In the genomic region with DNA sequence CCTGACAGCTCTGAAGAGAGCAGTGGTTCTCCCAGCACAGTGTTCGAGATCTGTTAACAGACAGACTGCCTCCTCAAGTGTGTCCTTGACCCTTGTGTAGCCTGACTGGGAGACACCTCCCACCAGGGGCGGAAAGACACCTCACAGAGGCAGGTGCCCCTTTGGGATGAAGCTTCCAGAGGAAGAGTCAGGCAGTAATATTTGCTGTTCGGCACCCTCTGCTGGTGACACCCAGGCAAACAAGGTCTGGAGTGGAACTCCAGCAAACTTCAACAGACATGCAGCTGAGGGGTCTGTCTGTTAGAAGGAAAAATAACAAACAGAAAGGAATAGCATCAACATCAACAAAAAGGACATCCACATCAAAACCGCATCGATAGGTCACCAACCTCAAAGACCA, we compare ENCODE assay signal across 18 cellular contexts. TPM values are rescaled to one million over a fixed set of nuclear protein-coding genes. Genes with fewer than 3 reads are reported as not detected.
A peak's percentile ranks its signal among the peaks of the same experiment; 100 is the strongest.
DNase-seq lines count a peak whose midpoint lies in the region; ATAC-seq, FAIRE-seq and TF ChIP-seq lines count a peak whose summit lies in the region.
"Had no signal": no experiment of that assay in that cellular context is flagged by ENCODE, and none has a peak within 500 bp of the region (broad histone marks: within the 10 kb centered on the region; RNA-seq: fewer than 3 reads in every experiment).

No MANE protein-coding gene starts in this region.

- H3K9me3 Mint-ChIP-seq in GM23338, result peaks cover 8% of the 10 kb centered on the region; the same call in 1 of the 3 replicates
- H3K9me3 Mint-ChIP-seq in neural crest cell, result peaks cover 15% of the 10 kb centered on the region
- no peaks in the 10 kb centered on the region for H3K9me3 Mint-ChIP-seq in activated T-helper 17 cell treated with anti-CD3 and anti-CD28 coated beads, Interleukin-2, amount 50 U/mL, for 72 hours

- H3K27ac ChIP-seq in liver (ENCODE audit: low read depth in 1 of 2, low read length in 2 of 2) (no peak overlapping the region), HepG2 (ENCODE audit: extremely low read length, insufficient read depth, low read length) (no peak overlapping the region), GM23338 (ENCODE audit: low read depth) (no peak overlapping the region)
- H3K27ac ChIP-seq: SJSA1 had no signal

- 95% methylated on average over 5 of the region's 5 CpGs for whole genome bisulfite sequencing in liver
- WGBS in HepG2 (ENCODE audit: low lambda C conversion rate), result 39% methylated on average over 5 of the region's 5 CpGs

- H3K27me3 Mint-ChIP-seq in GM23338 (ENCODE audit: insufficient read depth, low read depth, poor library complexity), result no peaks in the 10 kb centered on the region
- peaks cover 15% of the 10 kb centered on the region for H3K27me3 Mint-ChIP-seq in neural crest cell (ENCODE audit: low read depth)
- H3K27me3 Mint-ChIP-seq in activated T-helper 17 cell treated with anti-CD3 and anti-CD28 coated beads, Interleukin-2, amount 50 U/mL, for 72 hours, result peaks cover 12% of the 10 kb centered on the region

- TF ChIP-seq CTCF in liver (IDR thresholded peaks at IDR 0.05; ENCODE audit: low read depth, low read length, missing input control) (peak; percentile 25), HepG2 (CRISPR knock-in tag; IDR thresholded peaks at IDR 0.05) (no peak), GM23338 (conservative IDR thresholded peaks at IDR 0.05; ENCODE audit: low read depth in 2 of 2) (peak; percentile 40 to 53), bronchial epithelial cell (IDR thresholded peaks at IDR 0.05; ENCODE audit: insufficient read depth, low read length, severe bottlenecking) (peak; percentile 2), neural crest cell (conservative IDR thresholded peaks at IDR 0.05) (peak; percentile 13)

- TF ChIP-seq RAD21 in liver (IDR thresholded peaks at IDR 0.05) (peak; percentile 64 to 76), HepG2 (CRISPR knock-in tag; IDR thresholded peaks at IDR 0.05) (no peak)

- ATAC-seq in HepG2 (no peak), GM23338 (no peak), sciatic nerve (no peak)
- no peak for ATAC-seq in activated T-helper 17 cell treated with anti-CD3 and anti-CD28 coated beads, Interleukin-2, amount 50 U/mL, for 72 hours (replicated peaks)
- ATAC-seq: K562 had no signal

- TF ChIP-seq POLR2A in HepG2 (IDR thresholded peaks at IDR 0.05; ENCODE audit: insufficient read depth in 1 of 2, low read depth in 2 of 2, low read length in 2 of 2), result no peak

- H3K9ac ChIP-seq in liver (ENCODE audit: low read depth in 1 of 2, low read length in 2 of 2), result no peak overlapping the region
- H3K9ac ChIP-seq in HepG2 (ENCODE audit: insufficient read depth, low read depth, low read length), result no peak overlapping the region

- H3F3A ChIP-seq in GM23338 (replicated peaks; ENCODE audit: low read depth), result no peaks in the 10 kb centered on the region

- in situ Hi-C loops in HepG2 (cut with HindIII; ENCODE audit: extremely low pct_ligation_motif_present, low pct_unique_long_range_greater_than_20kb), result no loop called here

- CTCF ChIA-PET in HepG2 (lab: Yijun Ruan, JAX; ENCODE audit: low intra/inter-chr PET ratio, low total read pairs), result no interaction called here

- H3K4me1 Mint-ChIP-seq in GM23338 (no peaks in the 10 kb centered on the region), neural crest cell (no peaks in the 10 kb centered on the region)
- H3K4me1 Mint-ChIP-seq in activated T-helper 17 cell treated with anti-CD3 and anti-CD28 coated beads, Interleukin-2, amount 50 U/mL, for 72 hours, result no peaks in the 10 kb centered on the region

- intact Hi-C loops in HepG2 (cut with micrococcal nuclease; ENCODE audit: unreplicated experiment), result no loop called here
- intact Hi-C loops in sciatic nerve (cut with DNase I), result no loop called here

- POLR2A ChIA-PET in HepG2 (lab: Yijun Ruan, JAX), result no interaction called here

- H3K79me2 ChIP-seq in HepG2 (ENCODE audit: insufficient read depth, low read length) (no peaks in the 10 kb centered on the region), GM23338 (replicated peaks; ENCODE audit: insufficient read depth) (no peaks in the 10 kb centered on the region)

- no peak overlapping the region for H3K4me2 ChIP-seq in HepG2 (ENCODE audit: low read depth, low read length)
- H3K4me2 ChIP-seq in GM23338, result no peak overlapping the region

- H3K36me3 ChIP-seq in liver (ENCODE audit: control insufficient read depth in 4 of 4, insufficient read depth in 3 of 4, low read depth in 1 of 4, low read length in 3 of 4) (no peaks in the 10 kb centered on the region), HepG2 (replicated peaks in 1 of 2; ENCODE audit: control insufficient read depth in 1 of 2, insufficient read depth in 2 of 2, low read length in 2 of 2) (no peaks in the 10 kb centered on the region), GM23338 (ENCODE audit: insufficient read depth) (no peaks in the 10 kb centered on the region), bronchial epithelial cell (ENCODE audit: control insufficient read depth, insufficient read depth, low read length) (no peaks in the 10 kb centered on the region)
- H3K36me3 ChIP-seq: SJSA1 had no signal

- H3K36me3 Mint-ChIP-seq in GM23338 (ENCODE audit: low read depth) (no peaks in the 10 kb centered on the region), neural crest cell (ENCODE audit: low read depth) (peaks cover 16% of the 10 kb centered on the region)
- H3K36me3 Mint-ChIP-seq in activated T-helper 17 cell treated with anti-CD3 and anti-CD28 coated beads, Interleukin-2, amount 50 U/mL, for 72 hours (ENCODE audit: low read depth), result no peaks in the 10 kb centered on the region

- H4K20me1 ChIP-seq in HepG2 (ENCODE audit: insufficient read depth, low read length), result no peaks in the 10 kb centered on the region
- H4K20me1 ChIP-seq in GM23338 (replicated peaks; ENCODE audit: insufficient read depth), result no peaks in the 10 kb centered on the region; the same call in 1 of the 2 replicates

- H3K4me3 Mint-ChIP-seq in GM23338 (no peak overlapping the region), neural crest cell (no peak overlapping the region)
- no peak overlapping the region for H3K4me3 Mint-ChIP-seq in activated T-helper 17 cell treated with anti-CD3 and anti-CD28 coated beads, Interleukin-2, amount 50 U/mL, for 72 hours

- H3K4me3 ChIP-seq in liver (ENCODE audit: low read depth in 1 of 3, low read length in 3 of 3) (no peak overlapping the region), HepG2 (replicated peaks in 1 of 3; ENCODE audit: insufficient read depth in 1 of 3, low read depth in 2 of 3, low read length in 3 of 3) (no peak overlapping the region), GM23338 (no peak overlapping the region), bronchial epithelial cell (ENCODE audit: low read depth, low read length) (no peak overlapping the region)
- H3K4me3 ChIP-seq: K562, SJSA1 had no signal

- no peak overlapping the region for H3K27ac Mint-ChIP-seq in GM23338
- no peak overlapping the region for H3K27ac Mint-ChIP-seq in neural crest cell (ENCODE audit: unreplicated experiment)
- H3K27ac Mint-ChIP-seq in activated T-helper 17 cell treated with anti-CD3 and anti-CD28 coated beads, Interleukin-2, amount 50 U/mL, for 72 hours, result no peak overlapping the region

- H2AFZ ChIP-seq in HepG2 (ENCODE audit: low read length) (no peak overlapping the region), GM23338 (no peak overlapping the region)

- BruUV-seq in HepG2 (replicated peaks; lab: Mats Ljungman, UMichigan), result no TSS peak

- DNase-seq in HepG2 (ENCODE audit: low spot score) (no peak), GM23338 (ENCODE audit: low spot score) (no peak), bronchial epithelial cell (ENCODE audit: low read depth) (no peak), neural crest cell (ENCODE audit: low read depth, low spot score) (no peak), cerebellum (ENCODE audit: low spot score) (no peak), sciatic nerve (ENCODE audit: low spot score) (no peak)
- DNase-seq: DMS53, GDM1, NCI-H1092 treated with DMSO at 0.1 percent for 48 hours, NCI-H146, NCI-H2029, NCI-H2227 treated with DMSO at 0.1 percent for 48 hours, NCI-H510A had no signal

- H3K9me3 ChIP-seq in liver (ENCODE audit: control insufficient read depth in 4 of 4, low read length in 3 of 4) (no peaks in the 10 kb centered on the region), HepG2 (ENCODE audit: low read length) (peaks cover 16% of the 10 kb centered on the region)
- H3K9me3 ChIP-seq: SJSA1 had no signal

- H3K9me2 ChIP-seq in GM23338 (ENCODE audit: insufficient read depth), result no peaks in the 10 kb centered on the region

- H3K27me3 ChIP-seq in liver (ENCODE audit: control insufficient read depth in 4 of 4, insufficient read depth in 4 of 4, low read length in 3 of 4) (no peaks in the 10 kb centered on the region), HepG2 (ENCODE audit: control insufficient read depth in 1 of 2, insufficient read depth in 2 of 2, low read length in 2 of 2) (no peaks in the 10 kb centered on the region), GM23338 (ENCODE audit: insufficient read depth) (no peaks in the 10 kb centered on the region), bronchial epithelial cell (ENCODE audit: control insufficient read depth, insufficient read depth, low read length) (no peaks in the 10 kb centered on the region)
- H3K27me3 ChIP-seq: SJSA1 had no signal

- FAIRE-seq in HepG2 (lab: Jason Lieb, UNC) (no peak), bronchial epithelial cell (lab: Jason Lieb, UNC) (no peak)
- FAIRE-seq: D721Med, K562 had no signal

- no peak for TF ChIP-seq EP300 in HepG2 (IDR thresholded peaks at IDR 0.05; ENCODE audit: low read depth in 2 of 2, low read length in 2 of 2)
- no peak for TF ChIP-seq EP300 in HepG2 (CRISPR knock-in tag; IDR thresholded peaks at IDR 0.05; ENCODE audit: borderline replicate concordance)

- H3K4me1 ChIP-seq in liver (ENCODE audit: control insufficient read depth in 4 of 4, insufficient read depth in 4 of 4, low read length in 3 of 4) (no peaks in the 10 kb centered on the region), HepG2 (ENCODE audit: insufficient read depth, low read length) (no peaks in the 10 kb centered on the region), GM23338 (ENCODE audit: insufficient read depth) (no peaks in the 10 kb centered on the region)
- H3K4me1 ChIP-seq: SJSA1 had no signal

RNA-seq across cellular contexts. Expression of a gene that starts 21.6 kb away (rescaled TPM):
- total RNA-seq in liver (10 to 100 TPM in 1 of 2 donors, 1 to 10 TPM in 1; 2.7 to 55.6 TPM), HepG2 (2016; rRNA removed; fragmentation: Illumina TruSeq; extraction: Trizol) (not detected in 2 replicates), bronchial epithelial cell (0.79 and 2.4 TPM in 2 replicates), neural crest cell (2.8 and 3.0 TPM in 2 replicates), cerebellum (12.6 TPM), sciatic nerve (45.6 TPM)
- polyA plus RNA-seq in liver (10 to 100 TPM in 1 of 2 donors, 1 to 10 TPM in 1; 9.2 to 12.2 TPM), HepG2 (2011; rRNA removed) (not detected in 2 replicates), GM23338 (2016; fragmentation: Nextera tagmentation; extraction: Ambion mirVana) (0.02 TPM in 1 of 2 replicates, not detected in the other)
- total RNA-seq in HepG2 (2016; cell fraction: cytosol; rRNA removed; fragmentation: Illumina TruSeq; extraction: Trizol; ENCODE audit: low read depth), result not detected in 2 replicates
- not detected in 2 replicates for total RNA-seq in HepG2 (2016; cell fraction: insoluble cytoplasmic fraction; rRNA removed; fragmentation: Illumina TruSeq; extraction: Trizol)
- total RNA-seq in HepG2 (2016; cell fraction: membrane; rRNA removed; fragmentation: Illumina TruSeq; extraction: Trizol), result not detected in 2 replicates
- not detected in 2 replicates for total RNA-seq in HepG2 (2016; cell fraction: nucleus; rRNA removed; fragmentation: Illumina TruSeq; extraction: Trizol)
- polyA plus RNA-seq in HepG2 (2011; cell fraction: cytosol; rRNA removed), result not detected in 2 replicates
- polyA plus RNA-seq in HepG2 (2011; cell fraction: nucleus; rRNA removed), result 0.02 TPM in 1 of 2 replicates, not detected in the other
- not detected in 2 replicates for polyA plus RNA-seq in HepG2 (2012)
- polyA plus RNA-seq in HepG2 (2016; cell fraction: cytosol; fragmentation: Illumina TruSeq; extraction: Trizol; ENCODE audit: low read depth), result not detected in 2 replicates
- not detected in 2 replicates for polyA plus RNA-seq in HepG2 (2016; cell fraction: insoluble cytoplasmic fraction; fragmentation: Illumina TruSeq; extraction: Trizol; ENCODE audit: low read depth)
- not detected in 2 replicates for polyA plus RNA-seq in HepG2 (2016; cell fraction: membrane; fragmentation: Illumina TruSeq; extraction: Trizol; ENCODE audit: low read depth)
- not detected in 2 replicates for polyA plus RNA-seq in HepG2 (2016; cell fraction: nucleus; fragmentation: Illumina TruSeq; extraction: Trizol; ENCODE audit: insufficient read depth, low read depth)
- 0.04 and 0.07 TPM in 2 replicates for polyA minus RNA-seq in HepG2 (2011; rRNA and poly(A)+ RNA removed; ENCODE audit: low replicate concordance)
- polyA minus RNA-seq in HepG2 (2011; cell fraction: cytosol; rRNA and poly(A)+ RNA removed), result not detected in 2 replicates
- 0.12 and 0.26 TPM in 2 replicates for polyA minus RNA-seq in HepG2 (2011; cell fraction: nucleus; rRNA and poly(A)+ RNA removed)
- 0.04 TPM in 1 of 2 replicates, not detected in the other for total RNA-seq in GM23338 (2014; rRNA removed; shearing (Covaris generic))
- under 1 TPM in 1 of 2 donors, not detected in 1; 0.04 TPM for total RNA-seq in activated T-helper 17 cell treated with anti-CD3 and anti-CD28 coated beads, Interleukin-2, amount 50 U/mL, for 72 hours
